In the genomic region with DNA sequence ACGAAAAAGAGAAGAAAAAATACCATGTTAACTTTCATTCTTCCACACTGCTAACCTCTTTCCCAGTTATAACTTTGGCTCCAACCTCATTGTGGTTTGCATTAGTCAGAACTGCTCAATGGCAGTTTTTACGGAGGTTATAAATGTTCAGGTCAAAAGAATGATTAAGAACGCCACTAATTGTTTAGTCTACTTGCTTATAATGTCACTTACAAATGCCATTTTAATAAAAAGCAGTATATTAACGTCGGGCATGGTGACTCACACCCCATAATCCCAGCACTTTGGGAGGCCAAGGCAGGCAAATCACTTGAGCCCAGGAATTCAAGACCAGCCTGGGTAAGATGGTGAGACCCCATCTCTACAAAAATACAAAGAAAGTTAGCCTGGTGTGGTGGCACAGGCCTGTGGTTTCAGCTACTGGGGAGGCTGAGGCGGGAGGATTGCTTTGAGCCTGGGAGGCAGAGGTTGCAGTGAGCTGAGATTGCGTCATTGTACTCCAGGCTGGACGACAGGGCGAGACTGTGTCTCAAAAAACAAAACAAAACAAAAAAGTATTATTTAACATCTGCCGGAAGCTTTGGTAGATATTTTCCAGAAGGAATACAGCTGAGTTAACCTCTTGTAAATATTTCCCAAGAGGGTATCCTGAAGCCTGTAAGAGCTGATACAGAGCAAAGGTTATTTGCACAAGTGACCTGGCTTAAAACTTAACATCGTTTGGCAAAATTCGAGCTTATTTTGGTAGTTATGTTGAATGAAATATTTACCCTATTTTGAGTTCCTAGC, we compare ENCODE assay signal across 1 cellular context.
TF ChIP-seq lines count a peak whose summit lies in the region.

No MANE protein-coding gene starts in this region.

TF ChIP-seq in SK-N-SH treated with all-trans-retinoic acid at 6 μM for 48 hours, 23 proteins besides CTCF, POLR2A, EP300 and RAD21 (continued from another document):
- TF ChIP-seq POU6F1 (CRISPR knock-in tag; IDR thresholded peaks at IDR 0.05; ENCODE audit: borderline replicate concordance, low read depth) (no peak), ZNF565 (CRISPR knock-in tag; conservative IDR thresholded peaks at IDR 0.05; ENCODE audit: low read depth) (no peak), ISL1 (CRISPR knock-in tag; IDR thresholded peaks at IDR 0.05) (0 out of 2 replicates have a peak, but pooled peaks have one; percentile 34), ZFP30 (CRISPR knock-in tag; IDR thresholded peaks at IDR 0.05) (no peak), ZNF8 (CRISPR knock-in tag; IDR thresholded peaks at IDR 0.05) (no peak)
- TF ChIP-seq, protein P1, sequence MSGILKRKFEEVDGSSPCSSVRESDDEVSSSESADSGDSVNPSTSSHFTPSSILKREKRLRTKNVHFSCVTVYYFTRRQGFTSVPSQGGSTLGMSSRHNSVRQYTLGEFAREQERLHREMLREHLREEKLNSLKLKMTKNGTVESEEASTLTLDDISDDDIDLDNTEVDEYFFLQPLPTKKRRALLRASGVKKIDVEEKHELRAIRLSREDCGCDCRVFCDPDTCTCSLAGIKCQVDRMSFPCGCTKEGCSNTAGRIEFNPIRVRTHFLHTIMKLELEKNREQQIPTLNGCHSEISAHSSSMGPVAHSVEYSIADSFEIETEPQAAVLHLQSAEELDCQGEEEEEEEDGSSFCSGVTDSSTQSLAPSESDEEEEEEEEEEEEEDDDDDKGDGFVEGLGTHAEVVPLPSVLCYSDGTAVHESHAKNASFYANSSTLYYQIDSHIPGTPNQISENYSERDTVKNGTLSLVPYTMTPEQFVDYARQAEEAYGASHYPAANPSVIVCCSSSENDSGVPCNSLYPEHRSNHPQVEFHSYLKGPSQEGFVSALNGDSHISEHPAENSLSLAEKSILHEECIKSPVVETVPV (CRISPR knock-in tag; IDR thresholded peaks at IDR 0.05): no peak
